In genomic region chr2:105802587-105802986, GRCh38 we compare ENCODE assay signal across 8 cellular contexts. TPM values are rescaled to one million over a fixed set of nuclear protein-coding genes. Genes with fewer than 3 reads are reported as not detected.
DNase-seq lines count a peak whose midpoint lies in the region; ATAC-seq and FAIRE-seq lines count a peak whose summit lies in the region.

No MANE protein-coding gene starts in this region.

- no peak for FAIRE-seq in RCC 7860 (lab: Jason Lieb, UNC)

- DNase-seq in SIG-M5 treated with dmso at 0.1 percent for 504 hours (lab: John Stamatoyannopoulos, UW; ENCODE audit: unreplicated experiment) (peak; percentile 46), SIG-M5 (lab: John Stamatoyannopoulos, UW) (no peak), activated T-cell treated with anti-CD3 and anti-CD28 coated beads for 4 hours (peak; percentile 61), RCC 7860 (ENCODE audit: low spot score) (no peak), Right ventricle myocardium inferior (ENCODE audit: missing footprints) (no peak), dedifferentiated amniotic fluid mesenchymal stem cell (ENCODE audit: extremely low spot score) (no peak)
- DNase-seq in stimulated activated CD4-positive, alpha-beta T cell treated with anti-CD3 and anti-CD28 coated beads, Interleukin-15, amount 100 ng/mL, for 48 hours (ENCODE audit: low read depth in 2 of 2) = peak; percentile 61 to 64

- intact Hi-C loops in Right ventricle myocardium inferior (cut with DNase I) = no loop called here

- ATAC-seq in HG03460 (IDR thresholded peaks at IDR 0.05; ENCODE audit: unreplicated experiment) = peak; percentile 47
- no peak for ATAC-seq in Right ventricle myocardium inferior

RNA-seq across cellular contexts. Expression of gene NCK2, which starts 57.9 kb away (rescaled TPM):
- 32.9 TPM for total RNA-seq in Right ventricle myocardium inferior

Comparison
In these comparisons a context has a peak if more than half of its experiments do, and no peak if none do; other contexts are left out.
1. DNase-seq: peak in SIG-M5 treated with dmso at 0.1 percent for 504 hours (single experiment), activated T-cell treated with anti-CD3 and anti-CD28 coated beads for 4 hours (single experiment) and stimulated activated CD4-positive, alpha-beta T cell treated with anti-CD3 and anti-CD28 coated beads, Interleukin-15, amount 100 ng/mL, for 48 hours (2 of 2); none in SIG-M5 (single experiment), RCC 7860 (single experiment), Right ventricle myocardium inferior (single experiment) and dedifferentiated amniotic fluid mesenchymal stem cell (single experiment).